In genomic region chr10:28891058-28891713, GRCh38 we compare ENCODE assay signal across 19 cellular contexts.
A peak's percentile ranks its signal among the peaks of the same experiment; 100 is the strongest.
DNase-seq lines count a peak whose midpoint lies in the region; ATAC-seq, FAIRE-seq and TF ChIP-seq lines count a peak whose summit lies in the region.
"Had no signal": no experiment of that assay in that cellular context is flagged by ENCODE, and none has a peak within 500 bp of the region (broad histone marks: within the 10 kb centered on the region; RNA-seq: fewer than 3 reads in every experiment).

No MANE protein-coding gene starts in this region.

- H3K36me3 Mint-ChIP-seq in activated naive CD8-positive, alpha-beta T cell treated with anti-CD3 and anti-CD28 coated beads for 36 hours = no peaks in the 10 kb centered on the region
- H3K36me3 Mint-ChIP-seq: stimulated activated naive B cell treated with anti-CD40 and anti-IgM and Interleukin-4, amounts not matched to agents 10 μg/mL and 1 μg/mL and 100 μg/mL, for 72 hours had no signal

- 58% methylated on average over 6 of the region's 6 CpGs for WGBS in HepG2 (ENCODE audit: low lambda C conversion rate)
- WGBS in right lobe of liver (ENCODE audit: insufficient coverage, low coverage, low lambda C conversion rate, missing lambda C conversion rate) = 67% methylated on average over 4 of the region's 6 CpGs

- no peak for FAIRE-seq in HepG2 (lab: Jason Lieb, UNC)
- FAIRE-seq in GM12891 (lab: Jason Lieb, UNC) = no peak
- FAIRE-seq: H54, kidney had no signal

- BruUV-seq in HepG2 (replicated peaks; lab: Mats Ljungman, UMichigan) = no TSS peak

- no peaks in the 10 kb centered on the region for H3K4me1 Mint-ChIP-seq in activated naive CD8-positive, alpha-beta T cell treated with anti-CD3 and anti-CD28 coated beads for 36 hours
- H3K4me1 Mint-ChIP-seq: stimulated activated naive B cell treated with anti-CD40 and anti-IgM and Interleukin-4, amounts not matched to agents 10 μg/mL and 1 μg/mL and 100 μg/mL, for 72 hours had no signal

- no peak overlapping the region for H3K4me3 Mint-ChIP-seq in activated naive CD8-positive, alpha-beta T cell treated with anti-CD3 and anti-CD28 coated beads for 36 hours
- H3K4me3 Mint-ChIP-seq: stimulated activated naive B cell treated with anti-CD40 and anti-IgM and Interleukin-4, amounts not matched to agents 10 μg/mL and 1 μg/mL and 100 μg/mL, for 72 hours had no signal

- no peak overlapping the region for H3K4me3 ChIP-seq in HepG2 (replicated peaks in 1 of 3; ENCODE audit: insufficient read depth in 1 of 3, low read depth in 2 of 3, low read length in 3 of 3)
- H3K4me3 ChIP-seq in right lobe of liver = no peak overlapping the region
- H3K4me3 ChIP-seq: prostate gland had no signal

- H3K27ac ChIP-seq in HepG2 (ENCODE audit: extremely low read length, insufficient read depth, low read length) = no peak overlapping the region
- no peak overlapping the region for H3K27ac ChIP-seq in right lobe of liver
- no peak overlapping the region for H3K27ac ChIP-seq in RWPE1
- H3K27ac ChIP-seq: prostate gland had no signal

- peak; percentile 40; the same call in 2 of the 3 replicates for ATAC-seq in HepG2
- ATAC-seq in right lobe of liver = no peak
- no peak for ATAC-seq in HG03135 (IDR thresholded peaks at IDR 0.05; ENCODE audit: unreplicated experiment)
- ATAC-seq: stimulated activated naive B cell treated with anti-CD40 and anti-IgM and Interleukin-4, amounts not matched to agents 10 μg/mL and 1 μg/mL and 100 μg/mL, for 72 hours had no signal

- in situ Hi-C loops in HepG2 (cut with HindIII; ENCODE audit: extremely low pct_ligation_motif_present, low pct_unique_long_range_greater_than_20kb) = no loop called here

- H3K4me2 ChIP-seq in HepG2 (ENCODE audit: low read depth, low read length) = no peak overlapping the region

- TF ChIP-seq CTCF in HepG2 (CRISPR knock-in tag; IDR thresholded peaks at IDR 0.05) (peak; percentile 29; the same call in 1 of the 2 replicates), right lobe of liver (IDR thresholded peaks at IDR 0.05) (no peak), RWPE1 (conservative IDR thresholded peaks at IDR 0.05; ENCODE audit: low read depth) (no peak)

- H3K4me1 ChIP-seq in HepG2 (ENCODE audit: insufficient read depth, low read length) = no peaks in the 10 kb centered on the region; the same call in 1 of the 2 replicates
- H3K4me1 ChIP-seq in right lobe of liver = no peaks in the 10 kb centered on the region
- H3K4me1 ChIP-seq: prostate gland had no signal

- H3K36me3 ChIP-seq in HepG2 (replicated peaks in 1 of 2; ENCODE audit: control insufficient read depth in 1 of 2, insufficient read depth in 2 of 2, low read length in 2 of 2) (no peaks in the 10 kb centered on the region), right lobe of liver (no peaks in the 10 kb centered on the region)
- H3K36me3 ChIP-seq: prostate gland had no signal

- H3K27me3 Mint-ChIP-seq in activated naive CD8-positive, alpha-beta T cell treated with anti-CD3 and anti-CD28 coated beads for 36 hours = peaks cover 4% of the 10 kb centered on the region
- H3K27me3 Mint-ChIP-seq: stimulated activated naive B cell treated with anti-CD40 and anti-IgM and Interleukin-4, amounts not matched to agents 10 μg/mL and 1 μg/mL and 100 μg/mL, for 72 hours had no signal

- H3K9me3 ChIP-seq in HepG2 (ENCODE audit: low read length) (no peaks in the 10 kb centered on the region), right lobe of liver (no peaks in the 10 kb centered on the region)
- H3K9me3 ChIP-seq: prostate gland had no signal

- H3K27ac Mint-ChIP-seq in activated naive CD8-positive, alpha-beta T cell treated with anti-CD3 and anti-CD28 coated beads for 36 hours = no peak overlapping the region
- H3K27ac Mint-ChIP-seq: stimulated activated naive B cell treated with anti-CD40 and anti-IgM and Interleukin-4, amounts not matched to agents 10 μg/mL and 1 μg/mL and 100 μg/mL, for 72 hours had no signal

- no peaks in the 10 kb centered on the region for H3K79me2 ChIP-seq in HepG2 (ENCODE audit: insufficient read depth, low read length)

- POLR2A ChIA-PET in HepG2 (lab: Yijun Ruan, JAX) = no interaction called here
- POLR2A ChIA-PET in RWPE1 (lab: Yijun Ruan, JAX; ENCODE audit: low non-redundant PET) = no interaction called here

- H2AFZ ChIP-seq in HepG2 (ENCODE audit: low read length) = no peak overlapping the region

- CTCF ChIA-PET in HepG2 (lab: Yijun Ruan, JAX; ENCODE audit: low intra/inter-chr PET ratio, low total read pairs) (no interaction called here), RWPE1 (lab: Yijun Ruan, JAX) (interaction anchor here (0.6 kb wide), 1 partner anchor 75 kb away, joined by 4 read pairs; no protein-coding TSS in a partner anchor)

- no peaks in the 10 kb centered on the region for H3K9me3 Mint-ChIP-seq in activated naive CD8-positive, alpha-beta T cell treated with anti-CD3 and anti-CD28 coated beads for 36 hours

- no peaks in the 10 kb centered on the region; a peak in 1 of 5 replicates for H3K27me3 ChIP-seq in HepG2 (ENCODE audit: control insufficient read depth in 1 of 2, insufficient read depth in 2 of 2, low read length in 2 of 2)
- H3K27me3 ChIP-seq in right lobe of liver = no peaks in the 10 kb centered on the region

- TF ChIP-seq POLR2A in HepG2 (IDR thresholded peaks at IDR 0.05; ENCODE audit: insufficient read depth in 1 of 2, low read depth in 2 of 2, low read length in 2 of 2) (no peak), right lobe of liver (IDR thresholded peaks at IDR 0.05) (no peak), erythroblast (IDR thresholded peaks at IDR 0.05; ENCODE audit: low read length) (no peak), GM12891 (IDR thresholded peaks at IDR 0.05; ENCODE audit: low read depth, low read length) (no peak)

- H3K9ac ChIP-seq in HepG2 (ENCODE audit: insufficient read depth, low read depth, low read length) = no peak overlapping the region

- intact Hi-C loops in HepG2 (cut with micrococcal nuclease; ENCODE audit: unreplicated experiment) (no loop called here), right lobe of liver (cut with DNase I) (no loop called here)

- TF ChIP-seq EP300 in HepG2 (IDR thresholded peaks at IDR 0.05; ENCODE audit: low read depth in 2 of 2, low read length in 2 of 2) (no peak), HepG2 (CRISPR knock-in tag; IDR thresholded peaks at IDR 0.05; ENCODE audit: borderline replicate concordance) (no peak)

- TF ChIP-seq RAD21 in HepG2 (CRISPR knock-in tag; IDR thresholded peaks at IDR 0.05) = no peak

- no peaks in the 10 kb centered on the region for H4K20me1 ChIP-seq in HepG2 (ENCODE audit: insufficient read depth, low read length)

- DNase-seq in HepG2 (ENCODE audit: low spot score) (no peak), right lobe of liver (no peak), RWPE1 (ENCODE audit: low spot score) (peak; percentile 26), kidney tubule cell (ENCODE audit: low spot score) (peak; percentile 77), erythroblast (lab: John Stamatoyannopoulos, UW) (no peak), GM12891 (ENCODE audit: insufficient read length, low spot score) (no peak)
- DNase-seq in activated naive CD8-positive, alpha-beta T cell treated with anti-CD3 and anti-CD28 coated beads for 36 hours = no peak
- DNase-seq: ACHN; activated gamma-delta T cell treated with Interleukin-2 at 50 U/mL for 16 hours; amniotic stem cell; kidney; NCI-H1436; RPMI8226; stimulated activated CD4-positive, alpha-beta T cell treated with anti-CD3 and anti-CD28 coated beads, Interleukin-15, amount 100 ng/mL, for 24 hours; stimulated activated naive B cell treated with anti-CD40 and anti-IgM and Interleukin-4, amounts not matched to agents 10 μg/mL and 1 μg/mL and 100 μg/mL, for 72 hours; T-helper 1 cell had no signal

TF ChIP-seq in HepG2, 621 proteins besides CTCF, POLR2A, EP300 and RAD21:
- TF ChIP-seq FOSL2 (CRISPR knock-in tag; IDR thresholded peaks at IDR 0.05) (0 out of 2 replicates have a peak, but pooled peaks have one; percentile 7), ZNF552 (CRISPR knock-in tag; IDR thresholded peaks at IDR 0.05; ENCODE audit: borderline replicate concordance) (no peak), CEBPB (IDR thresholded peaks at IDR 0.05; ENCODE audit: borderline replicate concordance, low read depth, low read length) (0 out of 2 replicates have a peak, but pooled peaks have one; percentile 3), SRSF1 (optimal IDR thresholded peaks at IDR 0.05; ENCODE audit: low read depth, low read length) (no peak), STAG1 (CRISPR knock-in tag; IDR thresholded peaks at IDR 0.05) (peak; percentile 20; the same call in 1 of the 2 replicates), ATRX (CRISPR knock-in tag; IDR thresholded peaks at IDR 0.05; ENCODE audit: borderline replicate concordance) (no peak), SETDB1 (CRISPR knock-in tag; IDR thresholded peaks at IDR 0.05; ENCODE audit: borderline replicate concordance) (no peak), ZSCAN9 (CRISPR knock-in tag; IDR thresholded peaks at IDR 0.05; ENCODE audit: borderline replicate concordance) (no peak)
- TF ChIP-seq, protein P1, sequence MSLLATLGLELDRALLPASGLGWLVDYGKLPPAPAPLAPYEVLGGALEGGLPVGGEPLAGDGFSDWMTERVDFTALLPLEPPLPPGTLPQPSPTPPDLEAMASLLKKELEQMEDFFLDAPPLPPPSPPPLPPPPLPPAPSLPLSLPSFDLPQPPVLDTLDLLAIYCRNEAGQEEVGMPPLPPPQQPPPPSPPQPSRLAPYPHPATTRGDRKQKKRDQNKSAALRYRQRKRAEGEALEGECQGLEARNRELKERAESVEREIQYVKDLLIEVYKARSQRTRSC (CRISPR knock-in tag; IDR thresholded peaks at IDR 0.05; ENCODE audit: low read depth) = no peak
TF ChIP-seq in HepG2: peak in this region for 3.

TF ChIP-seq in GM12891, 5 proteins besides CTCF, POLR2A, EP300 and RAD21:
- no peak for TF ChIP-seq PAX5 (IDR thresholded peaks at IDR 0.05; ENCODE audit: insufficient read depth, low read length, severe bottlenecking)
- TF ChIP-seq SPI1 (IDR thresholded peaks at IDR 0.05; ENCODE audit: low read depth, low read length) = no peak
- TF ChIP-seq TAF1 (IDR thresholded peaks at IDR 0.05; ENCODE audit: low read depth, low read length) = no peak
- TF ChIP-seq POU2F2 (IDR thresholded peaks at IDR 0.05; ENCODE audit: low read depth, low read length) = no peak
- TF ChIP-seq POLR2AphosphoS5 (IDR thresholded peaks at IDR 0.05; ENCODE audit: low read depth, low read length) = no peak

Comparison
In these comparisons a context has a peak if more than half of its experiments do, and no peak if none do; other contexts are left out.
1. DNase-seq: peak in RWPE1 (single experiment) and kidney tubule cell (single experiment); none in HepG2 (single experiment), right lobe of liver (0 of 3), activated naive CD8-positive, alpha-beta T cell treated with anti-CD3 and anti-CD28 coated beads for 36 hours (single experiment), erythroblast (0 of 2) and GM12891 (single experiment).